In genomic region chr14:103028161-103028767, GRCh38 we compare ENCODE assay signal across 21 cellular contexts. TPM values are rescaled to one million over a fixed set of nuclear protein-coding genes. Genes with fewer than 3 reads are reported as not detected.
A peak's percentile ranks its signal among the peaks of the same experiment; 100 is the strongest.
DNase-seq lines count a peak whose midpoint lies in the region; ATAC-seq and TF ChIP-seq lines count a peak whose summit lies in the region.
"Had no signal": no experiment of that assay in that cellular context is flagged by ENCODE, and none has a peak within 500 bp of the region (broad histone marks: within the 10 kb centered on the region; RNA-seq: fewer than 3 reads in every experiment).

No MANE protein-coding gene starts in this region.

- no peaks in the 10 kb centered on the region for H3K27me3 ChIP-seq in Panc1 (ENCODE audit: control insufficient read depth, insufficient read depth, low read length)
- H3K27me3 ChIP-seq: cardiac muscle cell, hepatocyte, right atrium auricular region had no signal

- no peaks in the 10 kb centered on the region for H3K9me3 ChIP-seq in Panc1 (ENCODE audit: control insufficient read depth, insufficient read depth, low read depth, low read length)
- H3K9me3 ChIP-seq: right atrium auricular region had no signal

- H3K27ac ChIP-seq in Panc1 (ENCODE audit: low read length) (0 out of 2 replicates have a peak overlapping the region, but pooled peaks have one; percentile 3), coronary artery (peak overlapping the region; percentile 41 to 76)
- H3K27ac ChIP-seq: cardiac muscle cell, hepatocyte, right atrium auricular region had no signal

- H3K36me3 ChIP-seq in Panc1 (ENCODE audit: control insufficient read depth, insufficient read depth, low read length), result no peaks in the 10 kb centered on the region
- H3K36me3 ChIP-seq: cardiac muscle cell, right atrium auricular region had no signal

- TF ChIP-seq CTCF in Panc1 (IDR thresholded peaks at IDR 0.05) (no peak), coronary artery (IDR thresholded peaks at IDR 0.05) (no peak)

- H3K4me3 ChIP-seq in Panc1 (ENCODE audit: low read depth in 2 of 2, low read length in 2 of 2), result no peak overlapping the region
- H3K4me3 ChIP-seq in coronary artery, result peak overlapping the region; percentile 19
- H3K4me3 ChIP-seq: cardiac muscle cell, hepatocyte, right atrium auricular region had no signal

- BruUV-seq in Panc1 (replicated peaks; lab: Mats Ljungman, UMichigan), result no TSS peak

- peaks cover 51% of the 10 kb centered on the region for H3K4me1 ChIP-seq in Panc1 (ENCODE audit: control insufficient read depth, insufficient read depth, low read length)

- CTCF ChIA-PET in Panc1 (lab: Charles Lee), result no interaction called here

- in situ Hi-C loops in Caki2 (cut with HindIII; ENCODE audit: low pct_unique_long_range_greater_than_20kb, low sequenced_read_pairs), result no loop called here
- in situ Hi-C loops in Panc1 (cut with HindIII; ENCODE audit: low pct_unique_long_range_greater_than_20kb, low sequenced_read_pairs), result no loop called here

- no peak; the same call in 1 of the 2 replicates for ATAC-seq in Panc1
- ATAC-seq in sciatic nerve, result no peak
- ATAC-seq in GM18861 (IDR thresholded peaks at IDR 0.05; ENCODE audit: unreplicated experiment), result no peak
- no peak for ATAC-seq in HG03442 (IDR thresholded peaks at IDR 0.05; ENCODE audit: unreplicated experiment)
- ATAC-seq: activated T-cell treated with anti-CD3 and anti-CD28 coated beads, Interleukin-2, amount 50 U/mL, for 72 hours; effector memory CD8-positive, alpha-beta T cell had no signal

- intact Hi-C loops in Panc1 (cut with micrococcal nuclease; ENCODE audit: unreplicated experiment) (no loop called here), sciatic nerve (cut with DNase I) (no loop called here)

- DNase-seq in Caki2 (ENCODE audit: low read depth), result peak; percentile 45
- no peak for DNase-seq in Panc1 (ENCODE audit: low read depth, low spot score)
- no peak for DNase-seq in coronary artery (ENCODE audit: low spot score)
- DNase-seq in sciatic nerve (ENCODE audit: low spot score), result peak; percentile 8
- no peak for DNase-seq in T-helper 1 cell
- DNase-seq in activated naive CD4-positive, alpha-beta T cell treated with Interleukin-2 at 50 U/mL for 16 hours, result no peak
- DNase-seq: activated CD4-positive, alpha-beta T cell treated with anti-CD3 and anti-CD28 coated beads, Interleukin-2, amount 50 U/mL, for 48 hours; activated T-cell treated with anti-CD3 and anti-CD28 coated beads, Interleukin-2, amount 50 U/mL, for 72 hours; effector memory CD8-positive, alpha-beta T cell; kidney; NCI-H187 treated with DMSO at 0.1 percent for 48 hours; NCI-H510A; T1000 had no signal

- POLR2A ChIA-PET in Panc1 (lab: Charles Lee), result no interaction called here

RNA-seq across cellular contexts. Expression of gene CDC42BPB, which starts 29.1 kb away (rescaled TPM):
- total RNA-seq in Caki2 (2014; rRNA removed; shearing (Covaris generic); ENCODE audit: low replicate concordance), result 7.5 and 12.9 TPM in 2 replicates
- total RNA-seq in Panc1 (2021; ENCODE audit: unreplicated experiment) (84.4 TPM), sciatic nerve (105 TPM)
- polyA plus RNA-seq in Panc1 (2012; ENCODE audit: insufficient read length), result 80.5 TPM

RNA-seq across cellular contexts. Expression of gene LBHD2, which starts 55.7 kb away (rescaled TPM):
- total RNA-seq in Caki2 (2014; rRNA removed; shearing (Covaris generic); ENCODE audit: low replicate concordance), result 7.5 TPM in 1 of 2 replicates, not detected in the other
- not detected for total RNA-seq in Panc1 (2021; ENCODE audit: unreplicated experiment)
- not detected for polyA plus RNA-seq in Panc1 (2012; ENCODE audit: insufficient read length)
- total RNA-seq in sciatic nerve, result not detected
- total RNA-seq: activated T-cell treated with anti-CD3 and anti-CD28 coated beads, Interleukin-2, amount 50 U/mL, for 72 hours; cardiac muscle cell; Daoy; hepatocyte; kidney; M059J; right atrium auricular region; SK-MEL-5 had no signal
- polyA plus RNA-seq: cardiac muscle cell had no signal

Comparison
In these comparisons a context has a peak if more than half of its experiments do, and no peak if none do; other contexts are left out.
1. DNase-seq: peak in Caki2 (single experiment) and sciatic nerve (single experiment); none in Panc1 (single experiment), coronary artery (single experiment), T-helper 1 cell (0 of 5) and activated naive CD4-positive, alpha-beta T cell treated with Interleukin-2 at 50 U/mL for 16 hours (single experiment).